Comparison of ENCODE assay signal across 11 cellular contexts in genomic region chr6:166633732-166634535, GRCh38. TPM values are rescaled to one million over a fixed set of nuclear protein-coding genes. Genes with fewer than 3 reads are reported as not detected.
DNase-seq lines count a peak whose midpoint lies in the region; ATAC-seq and TF ChIP-seq lines count a peak whose summit lies in the region.
"Had no signal": no experiment of that assay in that cellular context is flagged by ENCODE, and none has a peak within 500 bp of the region (broad histone marks: within the 10 kb centered on the region; RNA-seq: fewer than 3 reads in every experiment).

No MANE protein-coding gene starts in this region.

- H3K9me3 ChIP-seq in endodermal cell (ENCODE audit: control insufficient read depth, low read length) = no peaks in the 10 kb centered on the region
- no peaks in the 10 kb centered on the region for H3K9me3 ChIP-seq in neutrophil

- TF ChIP-seq CTCF in endodermal cell (conservative IDR thresholded peaks at IDR 0.05) (no peak), neutrophil (IDR thresholded peaks at IDR 0.05) (no peak)

- H3K36me3 ChIP-seq in endodermal cell (ENCODE audit: control insufficient read depth, insufficient read depth, low read length) = no peaks in the 10 kb centered on the region
- H3K36me3 ChIP-seq in neutrophil = no peaks in the 10 kb centered on the region

- H3K4me1 Mint-ChIP-seq in endodermal cell = peaks cover 14% of the 10 kb centered on the region
- H3K4me1 Mint-ChIP-seq: stimulated activated effector memory CD8-positive, alpha-beta T cell treated with anti-CD3 and anti-CD28 coated beads, Interleukin-12 subunit alpha, Interleukin-12 subunit beta, amount 100 ng/mL, for 72 hours had no signal

- no peaks in the 10 kb centered on the region for H3K9me3 Mint-ChIP-seq in endodermal cell
- H3K9me3 Mint-ChIP-seq: stimulated activated effector memory CD8-positive, alpha-beta T cell treated with anti-CD3 and anti-CD28 coated beads, Interleukin-12 subunit alpha, Interleukin-12 subunit beta, amount 100 ng/mL, for 72 hours had no signal

- peaks cover 24% of the 10 kb centered on the region for H3K27me3 ChIP-seq in endodermal cell (ENCODE audit: control insufficient read depth, insufficient read depth, low read length, poor library complexity, severe bottlenecking)
- no peaks in the 10 kb centered on the region for H3K27me3 ChIP-seq in neutrophil

- no peak overlapping the region for H3K27ac ChIP-seq in endodermal cell (ENCODE audit: low read depth, low read length)
- peak overlapping the region; percentile 56 for H3K27ac ChIP-seq in neutrophil

- no peak overlapping the region for H3K27ac Mint-ChIP-seq in endodermal cell
- H3K27ac Mint-ChIP-seq: activated naive CD8-positive, alpha-beta T cell; stimulated activated effector memory CD8-positive, alpha-beta T cell treated with anti-CD3 and anti-CD28 coated beads, Interleukin-12 subunit alpha, Interleukin-12 subunit beta, amount 100 ng/mL, for 72 hours had no signal

- peaks cover 23% of the 10 kb centered on the region for H3K27me3 Mint-ChIP-seq in endodermal cell (ENCODE audit: insufficient read depth)

- peak; percentile 50 for ATAC-seq in GM18868 (IDR thresholded peaks at IDR 0.05; ENCODE audit: unreplicated experiment)
- no peak for ATAC-seq in GM21367 (IDR thresholded peaks at IDR 0.05; ENCODE audit: unreplicated experiment)
- ATAC-seq in HG03159 (IDR thresholded peaks at IDR 0.05; ENCODE audit: unreplicated experiment) = no peak
- ATAC-seq: stimulated activated effector memory CD8-positive, alpha-beta T cell treated with anti-CD3 and anti-CD28 coated beads, Interleukin-12 subunit alpha, Interleukin-12 subunit beta, amount 100 ng/mL, for 72 hours had no signal

- H3K9ac ChIP-seq in endodermal cell (ENCODE audit: extremely low read depth, low read length, poor library complexity, severe bottlenecking) = no peak overlapping the region

- H3K4me1 ChIP-seq in endodermal cell (ENCODE audit: control insufficient read depth, insufficient read depth, low read length) (peaks cover 7% of the 10 kb centered on the region), neutrophil (ENCODE audit: control insufficient read depth in 1 of 2, insufficient read depth in 1 of 2, low read depth in 1 of 2, low read length in 1 of 2) (peaks cover 16 to 29% of the 10 kb centered on the region in 2 experiments)

- no peak overlapping the region for H3K4me3 ChIP-seq in endodermal cell (ENCODE audit: low read length)
- H3K4me3 ChIP-seq in neutrophil (ENCODE audit: low read depth in 1 of 2, low read length in 1 of 2) = no peak overlapping the region

- DNase-seq in NCI-H774 (lab: John Stamatoyannopoulos, UW) = peak; percentile 57
- peak; percentile 29 for DNase-seq in endodermal cell
- DNase-seq in NK-92 treated with Interleukin-12 subunit alpha and Interleukin-12 subunit beta, amount 100 ng/mL, for 24 hours (lab: John Stamatoyannopoulos, UW) = no peak
- no peak for DNase-seq in NCI-H510A treated with DMSO at 0.1 percent for 48 hours (lab: John Stamatoyannopoulos, UW)
- DNase-seq: activated CD4-positive, CD25-positive, alpha-beta regulatory T cell had no signal

- H3K4me3 Mint-ChIP-seq in endodermal cell = no peak overlapping the region
- H3K4me3 Mint-ChIP-seq: activated naive CD8-positive, alpha-beta T cell; stimulated activated effector memory CD8-positive, alpha-beta T cell treated with anti-CD3 and anti-CD28 coated beads, Interleukin-12 subunit alpha, Interleukin-12 subunit beta, amount 100 ng/mL, for 72 hours had no signal

- H3K36me3 Mint-ChIP-seq in endodermal cell (ENCODE audit: low read depth) = no peaks in the 10 kb centered on the region
- H3K36me3 Mint-ChIP-seq: activated naive CD8-positive, alpha-beta T cell; stimulated activated effector memory CD8-positive, alpha-beta T cell treated with anti-CD3 and anti-CD28 coated beads, Interleukin-12 subunit alpha, Interleukin-12 subunit beta, amount 100 ng/mL, for 72 hours had no signal

- WGBS in endodermal cell (ENCODE audit: insufficient coverage in 1 of 2, insufficient read length in 1 of 2), 2 experiments = 91% methylated on average over 15 to 26 of the region's 26 CpGs

RNA-seq across cellular contexts. Expression of gene RPS6KA2, which starts 6.9 kb away (rescaled TPM):
- 10 to 100 TPM; 17.9 to 23.9 TPM for total RNA-seq in endodermal cell
- 16.7 TPM for polyA plus RNA-seq in endodermal cell (2013, experiment 1 of 2)
- polyA plus RNA-seq in endodermal cell (2013, experiment 2 of 2) = 16.3 TPM

RNA-seq across cellular contexts. Expression of gene RAMACL, which starts 47.5 kb away (rescaled TPM):
- total RNA-seq in endodermal cell = 1 to 10 TPM in 1 of 2 donors, under 1 TPM in 1; 0.80 to 2.5 TPM
- 0.11 TPM for polyA plus RNA-seq in endodermal cell (2013, experiment 1 of 2)
- polyA plus RNA-seq in endodermal cell (2013, experiment 2 of 2) = 0.33 TPM

Comparison
In these comparisons a context has a peak if more than half of its experiments do, and no peak if none do; other contexts are left out.
1. DNase-seq: peak in NCI-H774 (single experiment) and endodermal cell (single experiment); none in NK-92 treated with Interleukin-12 subunit alpha and Interleukin-12 subunit beta, amount 100 ng/mL, for 24 hours (single experiment) and NCI-H510A treated with DMSO at 0.1 percent for 48 hours (single experiment).